17 cellular contexts compared by ENCODE assay signal in the genomic region with DNA sequence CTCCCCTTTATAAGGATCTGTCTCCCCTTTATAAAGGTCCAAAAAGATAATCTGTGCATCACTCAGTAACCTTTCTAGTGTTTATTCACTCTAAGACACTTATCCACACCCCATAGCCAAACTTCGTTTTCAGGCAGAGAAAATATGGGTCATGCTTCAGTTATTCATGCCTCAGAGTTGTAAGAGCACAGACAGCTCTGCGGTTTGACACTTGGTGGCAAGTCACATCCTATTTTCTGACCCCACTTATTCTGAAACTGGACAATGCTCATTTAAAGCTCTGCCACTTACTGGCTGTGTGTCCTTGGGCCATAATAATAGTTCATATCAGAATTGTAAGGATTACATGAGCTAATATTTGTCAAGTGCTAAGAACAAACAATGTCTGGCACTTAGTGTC. TPM values are rescaled to one million over a fixed set of nuclear protein-coding genes. Genes with fewer than 3 reads are reported as not detected.
DNase-seq lines count a peak whose midpoint lies in the region; ATAC-seq lines count a peak whose summit lies in the region.
"Had no signal": no experiment of that assay in that cellular context is flagged by ENCODE, and none has a peak within 500 bp of the region (broad histone marks: within the 10 kb centered on the region; RNA-seq: fewer than 3 reads in every experiment).

No MANE protein-coding gene starts in this region.

- no peak overlapping the region for H2BK120ac ChIP-seq in trophoblast cell (ENCODE audit: insufficient read depth, low read length, poor library complexity)

- peaks cover 5% of the 10 kb centered on the region for H3K79me1 ChIP-seq in trophoblast cell (ENCODE audit: low read length)

- no peak overlapping the region for H2AFZ ChIP-seq in trophoblast cell (ENCODE audit: insufficient read depth, low read length, poor library complexity)

- H2BK12ac ChIP-seq in trophoblast cell (ENCODE audit: low read length), result no peak overlapping the region

- no peak overlapping the region for H3K4me3 Mint-ChIP-seq in stimulated activated naive B cell treated with anti-CD40 and anti-IgM and Interleukin-4, amounts not matched to agents 10 μg/mL and 1 μg/mL and 100 μg/mL, for 72 hours
- H3K4me3 Mint-ChIP-seq in naive thymus-derived CD8-positive, alpha-beta T cell, result no peak overlapping the region
- H3K4me3 Mint-ChIP-seq: activated CD4-positive, alpha-beta T cell treated with anti-CD3 and anti-CD28 coated beads for 36 hours; brain; CD4-positive, alpha-beta memory T cell had no signal

- no peak overlapping the region for H4K8ac ChIP-seq in trophoblast cell (ENCODE audit: low read depth, low read length)

- DNase-seq in EL, result peak; percentile 95
- DNase-seq in MG63, result peak; percentile 31
- peak; percentile 42 for DNase-seq in dedifferentiated amniotic fluid mesenchymal stem cell (ENCODE audit: extremely low spot score)
- DNase-seq in trophoblast cell, result peak; percentile 31 to 81
- no peak for DNase-seq in stimulated activated naive B cell treated with anti-CD40 and anti-IgM and Interleukin-4, amounts not matched to agents 10 μg/mL and 1 μg/mL and 100 μg/mL, for 72 hours
- DNase-seq in naive thymus-derived CD8-positive, alpha-beta T cell, result no peak
- no peak for DNase-seq in NCI-H2029 (lab: John Stamatoyannopoulos, UW)
- no peak for DNase-seq in GM19238 (ENCODE audit: insufficient read length, low spot score)
- DNase-seq: activated CD4-positive, alpha-beta T cell treated with anti-CD3 and anti-CD28 coated beads for 36 hours; CD4-positive, alpha-beta memory T cell; GOT3; NCI-H1436; NCI-H82; stimulated activated CD4-positive, alpha-beta T cell treated with anti-CD3 and anti-CD28 coated beads, Interleukin-1b, Interleukin-23, amount 100 ng/mL, for 48 hours had no signal

- H2AK5ac ChIP-seq in trophoblast cell (ENCODE audit: low read length), result no peak overlapping the region

- no peak overlapping the region for H4K12ac ChIP-seq in trophoblast cell (ENCODE audit: low read depth, low read length)

- H3K27me3 Mint-ChIP-seq in stimulated activated naive B cell treated with anti-CD40 and anti-IgM and Interleukin-4, amounts not matched to agents 10 μg/mL and 1 μg/mL and 100 μg/mL, for 72 hours, result peaks cover 20 to 21% of the 10 kb centered on the region in 2 donors
- peaks cover 5 to 24% (median 13%) of the 10 kb centered on the region in 5 donors for H3K27me3 Mint-ChIP-seq in naive thymus-derived CD8-positive, alpha-beta T cell

- no peak overlapping the region for H2BK5ac ChIP-seq in trophoblast cell (ENCODE audit: low read depth, low read length, poor library complexity)

- no peaks in the 10 kb centered on the region for H3K36me3 Mint-ChIP-seq in stimulated activated naive B cell treated with anti-CD40 and anti-IgM and Interleukin-4, amounts not matched to agents 10 μg/mL and 1 μg/mL and 100 μg/mL, for 72 hours
- peaks cover 0 to 2% (median 0%) of the 10 kb centered on the region in 3 donors for H3K36me3 Mint-ChIP-seq in naive thymus-derived CD8-positive, alpha-beta T cell
- H3K36me3 Mint-ChIP-seq: brain; CD4-positive, alpha-beta memory T cell had no signal

- H3K27ac ChIP-seq in trophoblast cell (ENCODE audit: low read depth, low read length), result peak overlapping the region; percentile 80

- H3K27me3 ChIP-seq in MG63 (no peaks in the 10 kb centered on the region), trophoblast cell (ENCODE audit: insufficient read depth, low read length) (no peaks in the 10 kb centered on the region)

- H3K4me2 ChIP-seq in trophoblast cell (ENCODE audit: low read length), result peak overlapping the region; percentile 27

- no peak overlapping the region for H4K91ac ChIP-seq in trophoblast cell (ENCODE audit: low read depth, low read length)

- no peak overlapping the region for H3K27ac Mint-ChIP-seq in stimulated activated naive B cell treated with anti-CD40 and anti-IgM and Interleukin-4, amounts not matched to agents 10 μg/mL and 1 μg/mL and 100 μg/mL, for 72 hours
- H3K27ac Mint-ChIP-seq in naive thymus-derived CD8-positive, alpha-beta T cell, result no peak overlapping the region
- H3K27ac Mint-ChIP-seq: activated CD4-positive, alpha-beta T cell treated with anti-CD3 and anti-CD28 coated beads for 36 hours; brain; CD4-positive, alpha-beta memory T cell had no signal

- H3K4me3 ChIP-seq in MG63 (no peak overlapping the region), trophoblast cell (ENCODE audit: low read depth, low read length) (no peak overlapping the region)

- peaks cover 5% of the 10 kb centered on the region for H3K9me3 ChIP-seq in MG63
- no peaks in the 10 kb centered on the region for H3K9me3 ChIP-seq in trophoblast cell (ENCODE audit: insufficient read depth, low read depth, low read length)

- WGBS in trophoblast cell (ENCODE audit: extremely low coverage, insufficient coverage, insufficient read length), result no CpG with 5 or more reads among the region's 2 CpGs

- peaks cover 5 to 6% of the 10 kb centered on the region in 2 experiments for H3K4me1 ChIP-seq in trophoblast cell (ENCODE audit: control insufficient read depth in 1 of 2, insufficient read depth in 2 of 2, low read length in 2 of 2)

- POLR2A ChIA-PET in naive thymus-derived CD8-positive, alpha-beta T cell (lab: Charles Lee), result no interaction called here

- no peak overlapping the region for H3K4ac ChIP-seq in trophoblast cell (ENCODE audit: low read depth, low read length)

- H3K14ac ChIP-seq in trophoblast cell (ENCODE audit: low read length), result no peak overlapping the region

- no peak overlapping the region for H3K23ac ChIP-seq in trophoblast cell (ENCODE audit: low read length)

- no peaks in the 10 kb centered on the region for H3K79me2 ChIP-seq in trophoblast cell (ENCODE audit: control insufficient read depth, insufficient read depth, low read length, poor library complexity)

- no peak for ATAC-seq in stimulated activated naive B cell treated with anti-CD40 and anti-IgM and Interleukin-4, amounts not matched to agents 10 μg/mL and 1 μg/mL and 100 μg/mL, for 72 hours (replicated peaks)
- ATAC-seq in naive thymus-derived CD8-positive, alpha-beta T cell, result no peak
- ATAC-seq: activated CD4-positive, alpha-beta T cell treated with anti-CD3 and anti-CD28 coated beads for 36 hours had no signal

- H3K36me3 ChIP-seq in MG63 (no peaks in the 10 kb centered on the region), trophoblast cell (ENCODE audit: control insufficient read depth in 1 of 2, insufficient read depth in 2 of 2, low read length in 2 of 2) (no peaks in the 10 kb centered on the region)

- H3K9ac ChIP-seq in trophoblast cell (ENCODE audit: low read length), result no peak overlapping the region

- H3K4me1 Mint-ChIP-seq in stimulated activated naive B cell treated with anti-CD40 and anti-IgM and Interleukin-4, amounts not matched to agents 10 μg/mL and 1 μg/mL and 100 μg/mL, for 72 hours, result peaks cover 0 to 3% of the 10 kb centered on the region in 2 donors
- peaks cover 0 to 4% (median 2%) of the 10 kb centered on the region in 4 donors for H3K4me1 Mint-ChIP-seq in naive thymus-derived CD8-positive, alpha-beta T cell
- H3K4me1 Mint-ChIP-seq: activated CD4-positive, alpha-beta T cell treated with anti-CD3 and anti-CD28 coated beads for 36 hours; brain had no signal

- H3K9me3 Mint-ChIP-seq in stimulated activated naive B cell treated with anti-CD40 and anti-IgM and Interleukin-4, amounts not matched to agents 10 μg/mL and 1 μg/mL and 100 μg/mL, for 72 hours, result peaks cover 4% of the 10 kb centered on the region in 2 donors
- H3K9me3 Mint-ChIP-seq in naive thymus-derived CD8-positive, alpha-beta T cell, result peaks cover 0 to 3% (median 2%) of the 10 kb centered on the region in 9 donors

- no peak overlapping the region for H3K18ac ChIP-seq in trophoblast cell (ENCODE audit: low read length)

RNA-seq across cellular contexts. Expression of a gene that starts 2.0 kb away (rescaled TPM):
- total RNA-seq in MG63 (2014; rRNA removed; shearing (Covaris generic); ENCODE audit: low replicate concordance), result not detected in 2 replicates
- not detected in 2 replicates for polyA plus RNA-seq in trophoblast cell (2013)
- not detected for total RNA-seq in naive thymus-derived CD8-positive, alpha-beta T cell
- polyA plus RNA-seq in naive thymus-derived CD8-positive, alpha-beta T cell, result not detected
- total RNA-seq: activated CD4-positive, alpha-beta T cell treated with anti-CD3 and anti-CD28 coated beads for 36 hours; CD4-positive, alpha-beta memory T cell; mesenteric fat pad; posterior vena cava had no signal
- polyA plus RNA-seq: CD4-positive, alpha-beta memory T cell had no signal

RNA-seq across cellular contexts. Expression of a gene that starts 5.9 kb away (rescaled TPM):
- not detected in 2 replicates for total RNA-seq in MG63 (2014; rRNA removed; shearing (Covaris generic); ENCODE audit: low replicate concordance)
- polyA plus RNA-seq in trophoblast cell (2013), result not detected in 2 replicates
- not detected for total RNA-seq in naive thymus-derived CD8-positive, alpha-beta T cell
- polyA plus RNA-seq in naive thymus-derived CD8-positive, alpha-beta T cell, result not detected
- total RNA-seq: activated CD4-positive, alpha-beta T cell treated with anti-CD3 and anti-CD28 coated beads for 36 hours; CD4-positive, alpha-beta memory T cell; mesenteric fat pad; posterior vena cava had no signal
- polyA plus RNA-seq: CD4-positive, alpha-beta memory T cell had no signal

RNA-seq across cellular contexts. Expression of a gene that starts 7.9 kb away (rescaled TPM):
- 0.33 TPM in 1 of 2 replicates, not detected in the other for total RNA-seq in MG63 (2014; rRNA removed; shearing (Covaris generic); ENCODE audit: low replicate concordance)
- not detected in 2 replicates for polyA plus RNA-seq in trophoblast cell (2013)
- total RNA-seq in naive thymus-derived CD8-positive, alpha-beta T cell, result not detected
- polyA plus RNA-seq in naive thymus-derived CD8-positive, alpha-beta T cell, result not detected
- total RNA-seq: activated CD4-positive, alpha-beta T cell treated with anti-CD3 and anti-CD28 coated beads for 36 hours; CD4-positive, alpha-beta memory T cell; mesenteric fat pad; posterior vena cava had no signal
- polyA plus RNA-seq: CD4-positive, alpha-beta memory T cell had no signal

RNA-seq across cellular contexts. Expression of a gene that starts 10.8 kb away (rescaled TPM):
- 0.33 TPM in 1 of 2 replicates, not detected in the other for total RNA-seq in MG63 (2014; rRNA removed; shearing (Covaris generic); ENCODE audit: low replicate concordance)
- polyA plus RNA-seq in trophoblast cell (2013), result 0.68 and 1.1 TPM in 2 replicates
- total RNA-seq in naive thymus-derived CD8-positive, alpha-beta T cell, result not detected
- polyA plus RNA-seq in naive thymus-derived CD8-positive, alpha-beta T cell, result not detected
- total RNA-seq: activated CD4-positive, alpha-beta T cell treated with anti-CD3 and anti-CD28 coated beads for 36 hours; CD4-positive, alpha-beta memory T cell; mesenteric fat pad; posterior vena cava had no signal
- polyA plus RNA-seq: CD4-positive, alpha-beta memory T cell had no signal

RNA-seq across cellular contexts. Expression of a gene that starts 14.4 kb away (rescaled TPM):
- not detected in 2 replicates for total RNA-seq in MG63 (2014; rRNA removed; shearing (Covaris generic); ENCODE audit: low replicate concordance)
- not detected in 2 replicates for polyA plus RNA-seq in trophoblast cell (2013)
- not detected for total RNA-seq in naive thymus-derived CD8-positive, alpha-beta T cell
- polyA plus RNA-seq in naive thymus-derived CD8-positive, alpha-beta T cell, result not detected
- total RNA-seq: activated CD4-positive, alpha-beta T cell treated with anti-CD3 and anti-CD28 coated beads for 36 hours; CD4-positive, alpha-beta memory T cell; mesenteric fat pad; posterior vena cava had no signal
- polyA plus RNA-seq: CD4-positive, alpha-beta memory T cell had no signal

Comparison
In these comparisons a context has a peak if more than half of its experiments do, and no peak if none do; other contexts are left out.
1. DNase-seq: peak in EL (single experiment), MG63 (single experiment), dedifferentiated amniotic fluid mesenchymal stem cell (single experiment) and trophoblast cell (2 of 2); none in stimulated activated naive B cell treated with anti-CD40 and anti-IgM and Interleukin-4, amounts not matched to agents 10 μg/mL and 1 μg/mL and 100 μg/mL, for 72 hours (single experiment), naive thymus-derived CD8-positive, alpha-beta T cell (0 of 10), NCI-H2029 (single experiment) and GM19238 (single experiment).